ENCODE assay signal across 9 cellular contexts in genomic region chr2:40213071-40213470, GRCh38.
A peak's percentile ranks its signal among the peaks of the same experiment; 100 is the strongest.
DNase-seq lines count a peak whose midpoint lies in the region; ATAC-seq, FAIRE-seq and TF ChIP-seq lines count a peak whose summit lies in the region.
"Had no signal": no experiment of that assay in that cellular context is flagged by ENCODE, and none has a peak within 500 bp of the region (broad histone marks: within the 10 kb centered on the region; RNA-seq: fewer than 3 reads in every experiment).

No MANE protein-coding gene starts in this region.

- H3K27me3 Mint-ChIP-seq in astrocyte (ENCODE audit: low read depth, unreplicated experiment) = no peaks in the 10 kb centered on the region

- H3K79me2 ChIP-seq in astrocyte (ENCODE audit: insufficient read depth, low read length) = no peaks in the 10 kb centered on the region

- H3K4me1 ChIP-seq in astrocyte (ENCODE audit: insufficient read depth, low read length) (peaks cover 9% of the 10 kb centered on the region), kidney (ENCODE audit: control insufficient read depth in 1 of 2, insufficient read depth in 1 of 2, low read depth in 1 of 2, low read length in 2 of 2) (peaks cover 0 to 8% of the 10 kb centered on the region in 2 donors)

- H3K27ac ChIP-seq in astrocyte (ENCODE audit: low read depth, low read length) (no peak overlapping the region), kidney (ENCODE audit: low read depth in 2 of 2, low read length in 2 of 2) (no peak overlapping the region)

- no peak overlapping the region for H3K9ac ChIP-seq in astrocyte (ENCODE audit: low read length)
- no peak overlapping the region for H3K9ac ChIP-seq in kidney (ENCODE audit: low read length in 2 of 2)

- FAIRE-seq in HTR-8/SVneo (lab: Jason Lieb, UNC) = peak; percentile 46
- FAIRE-seq in astrocyte (lab: Jason Lieb, UNC) = peak; percentile 87
- no peak for FAIRE-seq in kidney (lab: Jason Lieb, UNC)

- no peak overlapping the region for H3K4me2 ChIP-seq in astrocyte (ENCODE audit: low read length)

- peaks cover 12% of the 10 kb centered on the region for H3K4me1 Mint-ChIP-seq in astrocyte (ENCODE audit: low read depth, unreplicated experiment)

- H3K4me3 ChIP-seq in astrocyte (ENCODE audit: insufficient read depth, low read depth, low read length) (no peak overlapping the region), kidney (ENCODE audit: low read length in 2 of 2) (no peak overlapping the region)

- TF ChIP-seq CTCF in astrocyte (IDR thresholded peaks at IDR 0.05; ENCODE audit: insufficient read depth, low read depth, low read length) (peak; percentile 46), kidney (IDR thresholded peaks at IDR 0.05; ENCODE audit: borderline replicate concordance, extremely low read depth, insufficient read depth) (peak; percentile 44)

- H2AFZ ChIP-seq in astrocyte (ENCODE audit: low read depth, low read length) = no peak overlapping the region

- in situ Hi-C loops in ACHN (cut with HindIII; ENCODE audit: low pct_ligation_motif_present, low pct_unique_long_range_greater_than_20kb, low sequenced_read_pairs) = no loop called here

- H3K36me3 ChIP-seq in astrocyte (ENCODE audit: insufficient read depth, low read length) (no peaks in the 10 kb centered on the region), kidney (ENCODE audit: control insufficient read depth in 1 of 2, insufficient read depth in 2 of 2, low read length in 2 of 2) (no peaks in the 10 kb centered on the region)

- peak overlapping the region; percentile 20 for H3K27ac Mint-ChIP-seq in astrocyte (ENCODE audit: unreplicated experiment)

- DNase-seq in ACHN = peak; percentile 21
- peak; percentile 14 for DNase-seq in HTR-8/SVneo (ENCODE audit: insufficient read length, low spot score)
- DNase-seq in astrocyte (ENCODE audit: low read depth) = peak; percentile 70
- DNase-seq in kidney = no peak
- DNase-seq in KG1 (lab: John Stamatoyannopoulos, UW) = no peak
- DNase-seq in middle frontal gyrus (ENCODE audit: extremely low spot score, low spot score) = no peak
- no peak for DNase-seq in NCI-H1694 (lab: John Stamatoyannopoulos, UW)
- DNase-seq: COR-L47 had no signal

- no peaks in the 10 kb centered on the region for H3K27me3 ChIP-seq in astrocyte (ENCODE audit: insufficient read depth, low read length)

- no peak overlapping the region for H3K4me3 Mint-ChIP-seq in astrocyte (ENCODE audit: unreplicated experiment)

- peaks cover 4% of the 10 kb centered on the region for H3K9me3 Mint-ChIP-seq in astrocyte (ENCODE audit: unreplicated experiment)

- no peaks in the 10 kb centered on the region for H4K20me1 ChIP-seq in astrocyte (ENCODE audit: insufficient read depth, low read length)

- intact Hi-C loops in kidney (cut with DNase I) = no loop called here

- H3K9me3 ChIP-seq in astrocyte (ENCODE audit: insufficient read depth, low read depth, low read length) (no peaks in the 10 kb centered on the region), kidney (ENCODE audit: control insufficient read depth in 1 of 2, low read length in 2 of 2) (peaks cover 0 to 3% of the 10 kb centered on the region in 2 donors)

- ATAC-seq in HG03439 (IDR thresholded peaks at IDR 0.05; ENCODE audit: unreplicated experiment) = no peak

- peaks cover 5% of the 10 kb centered on the region for H3K36me3 Mint-ChIP-seq in astrocyte (ENCODE audit: low read depth, unreplicated experiment)

Comparison
In these comparisons a context has a peak if more than half of its experiments do, and no peak if none do; other contexts are left out.
1. DNase-seq: peak in ACHN (single experiment), HTR-8/SVneo (single experiment) and astrocyte (single experiment); none in kidney (single experiment), KG1 (single experiment), middle frontal gyrus (single experiment) and NCI-H1694 (single experiment).